ENCODE assay signal across 12 cellular contexts in genomic region chr9:136700309-136700708, GRCh38.
A peak's percentile ranks its signal among the peaks of the same experiment; 100 is the strongest.
DNase-seq lines count a peak whose midpoint lies in the region; ATAC-seq, FAIRE-seq and TF ChIP-seq lines count a peak whose summit lies in the region.
"Had no signal": no experiment of that assay in that cellular context is flagged by ENCODE, and none has a peak within 500 bp of the region (broad histone marks: within the 10 kb centered on the region; RNA-seq: fewer than 3 reads in every experiment).

No MANE protein-coding gene starts in this region.

- no peaks in the 10 kb centered on the region for H3K9me3 ChIP-seq in DOHH2 (ENCODE audit: control insufficient read depth, insufficient read depth, low read length)
- H3K9me3 ChIP-seq: mucosa of descending colon had no signal

- H3K79me2 ChIP-seq in DOHH2 (ENCODE audit: control insufficient read depth, low read length) = no peaks in the 10 kb centered on the region

- no peak for FAIRE-seq in RCC 7860 (lab: Jason Lieb, UNC)
- FAIRE-seq: colon, keratinocyte had no signal

- no peak overlapping the region for H3K27ac ChIP-seq in DOHH2 (ENCODE audit: low read depth, low read length)

- ATAC-seq in HG03565 (IDR thresholded peaks at IDR 0.05; ENCODE audit: unreplicated experiment) = no peak
- no peak for ATAC-seq in GM19397 (IDR thresholded peaks at IDR 0.05; ENCODE audit: unreplicated experiment)
- ATAC-seq in GM21381 (IDR thresholded peaks at IDR 0.05; ENCODE audit: unreplicated experiment) = no peak

- H3K4me2 ChIP-seq in DOHH2 (ENCODE audit: low read length) = peak overlapping the region; percentile 68

- peaks cover 26% of the 10 kb centered on the region for H3K27me3 ChIP-seq in DOHH2 (ENCODE audit: control insufficient read depth, low read length)

- no peaks in the 10 kb centered on the region for H4K20me1 ChIP-seq in DOHH2 (ENCODE audit: control insufficient read depth, insufficient read depth, low read depth, low read length)

- no peaks in the 10 kb centered on the region for H3K9me2 ChIP-seq in DOHH2 (replicated peaks; ENCODE audit: control insufficient read depth, low read length)

- no peak for TF ChIP-seq CTCF in DOHH2 (IDR thresholded peaks at IDR 0.05; ENCODE audit: low read depth, low read length, poor library complexity, severe bottlenecking)
- no peak for TF ChIP-seq CTCF in epithelial cell of esophagus (IDR thresholded peaks at IDR 0.05; ENCODE audit: insufficient read depth, low read depth, low read length, missing control alignments)

- H3F3A ChIP-seq in DOHH2 (ENCODE audit: control insufficient read depth, insufficient read depth) = no peaks in the 10 kb centered on the region

- H3K4me3 ChIP-seq in DOHH2 (ENCODE audit: low read length) = peak overlapping the region; percentile 61; the same call in 1 of the 2 replicates
- H3K4me3 ChIP-seq in epithelial cell of esophagus (ENCODE audit: low read length) = no peak overlapping the region
- H3K4me3 ChIP-seq: mucosa of descending colon had no signal

- no peaks in the 10 kb centered on the region for H3K36me3 ChIP-seq in DOHH2 (ENCODE audit: control insufficient read depth, low read length)

- DNase-seq in RCC 7860 (ENCODE audit: low spot score) = peak; percentile 38
- DNase-seq in epithelial cell of esophagus (ENCODE audit: low read depth) = peak; percentile 46
- DNase-seq: activated gamma-delta T cell treated with Interleukin-2 at 50 U/mL for 16 hours, GF-D8, mucosa of descending colon, NCI-H2081 treated with DMSO at 0.1 percent for 48 hours had no signal

- H3K4me1 ChIP-seq in DOHH2 (ENCODE audit: control insufficient read depth, low read length) = peaks cover 72% of the 10 kb centered on the region
